13 cellular contexts compared by ENCODE assay signal in the genomic region with DNA sequence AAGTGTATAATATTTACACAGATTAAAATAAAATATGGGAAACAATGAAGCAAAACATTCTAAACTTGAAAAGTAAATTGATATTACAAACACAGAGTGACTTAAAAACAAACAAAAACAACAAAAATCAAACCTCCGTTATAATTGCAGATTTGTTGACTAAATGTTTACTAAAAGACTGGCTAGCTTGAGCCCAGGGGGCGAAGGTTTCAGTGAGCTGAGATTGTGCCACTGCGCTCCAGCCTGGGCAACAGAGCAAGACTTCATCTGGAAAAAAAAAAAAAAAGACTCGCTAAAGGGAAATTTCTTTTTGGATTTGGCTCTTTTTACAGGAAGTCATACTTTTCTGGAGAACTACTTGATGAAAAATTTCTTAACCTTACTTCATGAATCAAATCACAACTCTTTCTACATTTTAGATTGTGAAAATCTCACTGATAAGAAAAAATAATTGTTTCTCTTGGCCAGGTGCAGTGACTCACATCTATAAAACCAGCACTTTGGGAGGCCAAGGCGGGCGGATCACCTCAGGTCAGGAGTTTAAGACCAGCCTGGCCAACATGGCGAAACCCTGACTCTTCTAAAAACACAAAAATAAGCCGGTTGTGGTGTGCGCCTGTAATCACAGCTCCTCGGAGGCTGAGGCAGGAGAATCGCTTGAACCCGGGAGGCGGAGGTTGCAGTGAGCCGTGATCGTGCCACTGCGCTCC. TPM values are rescaled to one million over a fixed set of nuclear protein-coding genes. Genes with fewer than 3 reads are reported as not detected.
DNase-seq lines count a peak whose midpoint lies in the region; ATAC-seq, FAIRE-seq and TF ChIP-seq lines count a peak whose summit lies in the region.
"Had no signal": no experiment of that assay in that cellular context is flagged by ENCODE, and none has a peak within 500 bp of the region (broad histone marks: within the 10 kb centered on the region; RNA-seq: fewer than 3 reads in every experiment).

No MANE protein-coding gene starts in this region.

- peaks cover 0 to 76% (median 15%) of the 10 kb centered on the region in 12 donors for H3K4me1 ChIP-seq in heart left ventricle
- H3K4me1 ChIP-seq in muscle layer of duodenum (ENCODE audit: control insufficient read depth in 1 of 2, insufficient read depth in 2 of 2, low read length in 2 of 2), result peaks cover 0 to 20% of the 10 kb centered on the region in 2 donors

- no peak for ATAC-seq in heart left ventricle
- ATAC-seq in Right ventricle myocardium inferior, result no peak
- no peak for ATAC-seq in GM19467 (IDR thresholded peaks at IDR 0.05; ENCODE audit: unreplicated experiment)
- ATAC-seq: activated CD8-positive, alpha-beta T cell treated with anti-CD3 and anti-CD28 coated beads for 36 hours; sciatic nerve had no signal

- peak overlapping the region in 9 of 12 donors; percentile 23 to 88 (median 45) for H3K27ac ChIP-seq in heart left ventricle
- peak overlapping the region; percentile 20 for H3K27ac ChIP-seq in muscle layer of duodenum (ENCODE audit: low read length)
- H3K27ac ChIP-seq in WERI-Rb-1, result no peak overlapping the region
- H3K27ac ChIP-seq: cardiac muscle cell had no signal

- peak in 2 of 5 donors; percentile 24 to 34 for DNase-seq in heart left ventricle
- DNase-seq in Right ventricle myocardium inferior (ENCODE audit: missing footprints), result no peak
- no peak for DNase-seq in frontal cortex (ENCODE audit: low spot score in 2 of 2)
- DNase-seq in CD1c-positive myeloid dendritic cell (ENCODE audit: extremely low spot score), result no peak
- DNase-seq in WERI-Rb-1, result no peak
- DNase-seq in superior temporal gyrus (ENCODE audit: extremely low spot score), result no peak
- DNase-seq: activated CD8-positive, alpha-beta T cell treated with anti-CD3 and anti-CD28 coated beads for 36 hours; naive B cell; T-helper 9 cell had no signal

- 83 to 84% (median 83%) methylated on average over 16 of the region's 16 CpGs for WGBS in heart left ventricle, 4 donors

- intact Hi-C loops in heart left ventricle (cut with DNase I) (no loop called here), Right ventricle myocardium inferior (cut with DNase I) (no loop called here)

- no peaks in the 10 kb centered on the region for H3K27me3 ChIP-seq in heart left ventricle
- H3K27me3 ChIP-seq in muscle layer of duodenum (ENCODE audit: low read depth, low read length), result no peaks in the 10 kb centered on the region
- H3K27me3 ChIP-seq in WERI-Rb-1 (ENCODE audit: insufficient read depth, low read depth, severe bottlenecking), result no peaks in the 10 kb centered on the region
- H3K27me3 ChIP-seq: cardiac muscle cell had no signal

- no peak for TF ChIP-seq CTCF in heart left ventricle (IDR thresholded peaks at IDR 0.05)
- no peak for TF ChIP-seq CTCF in WERI-Rb-1 (IDR thresholded peaks at IDR 0.05; ENCODE audit: low read depth, low read length)

- H3K36me3 ChIP-seq in heart left ventricle, result no peaks in the 10 kb centered on the region
- H3K36me3 ChIP-seq in muscle layer of duodenum (ENCODE audit: control insufficient read depth in 1 of 2, insufficient read depth in 2 of 2, low read length in 2 of 2), result peaks cover 0 to 4% of the 10 kb centered on the region in 2 donors
- no peaks in the 10 kb centered on the region for H3K36me3 ChIP-seq in WERI-Rb-1
- H3K36me3 ChIP-seq: cardiac muscle cell had no signal

- H3K4me3 ChIP-seq in heart left ventricle (no peak overlapping the region), muscle layer of duodenum (ENCODE audit: low read depth in 1 of 2, low read length in 2 of 2) (no peak overlapping the region), WERI-Rb-1 (ENCODE audit: low read depth, low read length) (no peak overlapping the region)
- H3K4me3 ChIP-seq: cardiac muscle cell had no signal

- peak; percentile 26 for FAIRE-seq in frontal cortex (lab: Jason Lieb, UNC)

- no peaks in the 10 kb centered on the region for H3K9me3 ChIP-seq in heart left ventricle
- H3K9me3 ChIP-seq in muscle layer of duodenum (ENCODE audit: control insufficient read depth in 1 of 2, low read length in 2 of 2), result no peaks in the 10 kb centered on the region
- no peaks in the 10 kb centered on the region for H3K9me3 ChIP-seq in WERI-Rb-1 (ENCODE audit: severe bottlenecking)

- no peak for TF ChIP-seq POLR2A in heart left ventricle (IDR thresholded peaks at IDR 0.05)

RNA-seq across cellular contexts. Expression of a gene that starts 9.7 kb away (rescaled TPM):
- total RNA-seq in heart left ventricle (10 to 100 TPM; 18.2 to 63.7 (median 25.0) TPM), Right ventricle myocardium inferior (33.6 TPM), frontal cortex (27.7 TPM)
- 10 to 100 TPM; 13.5 to 24.6 TPM for polyA plus RNA-seq in heart left ventricle
- total RNA-seq: activated CD8-positive, alpha-beta T cell treated with anti-CD3 and anti-CD28 coated beads for 36 hours had no signal
